25 cellular contexts compared by ENCODE assay signal in genomic region chr14:86739761-86740160, GRCh38.
"Had no signal": no experiment of that assay in that cellular context is flagged by ENCODE, and none has a peak within 500 bp of the region (broad histone marks: within the 10 kb centered on the region; RNA-seq: fewer than 3 reads in every experiment).

No MANE protein-coding gene starts in this region.

- H3K36me3 Mint-ChIP-seq: activated naive CD4-positive, alpha-beta T cell treated with anti-CD3 and anti-CD28 coated beads, Interleukin-2, amount 10 ng/mL, durations not matched to agents 7 days and 5 days; brain had no signal

- H3K4me3 Mint-ChIP-seq: activated naive CD4-positive, alpha-beta T cell treated with anti-CD3 and anti-CD28 coated beads, Interleukin-2, amount 10 ng/mL, durations not matched to agents 7 days and 5 days; activated naive CD8-positive, alpha-beta T cell treated with anti-CD3 and anti-CD28 coated beads, Interleukin-2, amount 50 U/mL, for 24 hours; brain; central memory CD8-positive, alpha-beta T cell; nephron had no signal

- H3K9ac ChIP-seq: parathyroid adenoma had no signal

- DNase-seq: activated CD4-positive, CD25-positive, alpha-beta regulatory T cell treated with anti-CD3 and anti-CD28 coated beads, Interleukin-2, amount 50 U/mL, for 72 hours; activated CD8-positive, alpha-beta memory T cell treated with anti-CD3 and anti-CD28 coated beads for 24 hours; activated CD8-positive, alpha-beta memory T cell treated with anti-CD3 and anti-CD28 coated beads, Interleukin-2, amount 50 U/mL, for 48 hours; activated effector memory CD4-positive, alpha-beta T cell treated with Interleukin-2 at 50 U/mL for 16 hours; activated naive CD4-positive, alpha-beta T cell treated with anti-CD3 and anti-CD28 coated beads, Interleukin-2, amount 10 ng/mL, durations not matched to agents 7 days and 5 days; activated naive CD8-positive, alpha-beta T cell treated with anti-CD3 and anti-CD28 coated beads, Interleukin-2, amount 50 U/mL, for 24 hours; activated T-cell treated with anti-CD3 and anti-CD28 coated beads, Interleukin-2, amount 50 U/mL, for 48 hours; anterior cingulate cortex; midbrain; sigmoid colon; stimulated activated naive CD8-positive, alpha-beta T cell treated with anti-CD3 and anti-CD28 coated beads, Interleukin-15, Interleukin-2, amounts not matched to agents 100 U/mL and 50 U/mL, for 24 hours; substantia nigra; T-helper 2 cell; tibial artery had no signal

- H3K4me3 ChIP-seq: coronary artery, lung, sigmoid colon, tibial artery had no signal

- H3K27ac Mint-ChIP-seq: activated naive CD4-positive, alpha-beta T cell treated with anti-CD3 and anti-CD28 coated beads, Interleukin-2, amount 10 ng/mL, durations not matched to agents 7 days and 5 days; activated naive CD8-positive, alpha-beta T cell treated with anti-CD3 and anti-CD28 coated beads, Interleukin-2, amount 50 U/mL, for 24 hours; brain; nephron had no signal

- H3K4me1 ChIP-seq: parathyroid adenoma, sigmoid colon, tibial artery had no signal

- ATAC-seq: activated naive CD8-positive, alpha-beta T cell treated with anti-CD3 and anti-CD28 coated beads, Interleukin-2, amount 50 U/mL, for 24 hours; esophagus mucosa; stimulated activated naive CD8-positive, alpha-beta T cell treated with anti-CD3 and anti-CD28 coated beads, Interleukin-15, Interleukin-2, amounts not matched to agents 100 U/mL and 50 U/mL, for 24 hours had no signal

- H3K9me3 ChIP-seq: sigmoid colon, tibial artery had no signal

- H3K27ac ChIP-seq: coronary artery, parathyroid adenoma, sigmoid colon, tibial artery, VCaP had no signal

- H3K9me3 Mint-ChIP-seq: activated naive CD4-positive, alpha-beta T cell treated with anti-CD3 and anti-CD28 coated beads, Interleukin-2, amount 10 ng/mL, durations not matched to agents 7 days and 5 days; activated naive CD8-positive, alpha-beta T cell treated with anti-CD3 and anti-CD28 coated beads, Interleukin-2, amount 50 U/mL, for 24 hours had no signal

- H3K27me3 Mint-ChIP-seq: activated naive CD4-positive, alpha-beta T cell treated with anti-CD3 and anti-CD28 coated beads, Interleukin-2, amount 10 ng/mL, durations not matched to agents 7 days and 5 days; activated naive CD8-positive, alpha-beta T cell treated with anti-CD3 and anti-CD28 coated beads, Interleukin-2, amount 50 U/mL, for 24 hours; brain; central memory CD8-positive, alpha-beta T cell had no signal

- H3K4me1 Mint-ChIP-seq: activated naive CD4-positive, alpha-beta T cell treated with anti-CD3 and anti-CD28 coated beads, Interleukin-2, amount 10 ng/mL, durations not matched to agents 7 days and 5 days; activated naive CD8-positive, alpha-beta T cell treated with anti-CD3 and anti-CD28 coated beads, Interleukin-2, amount 50 U/mL, for 24 hours; brain; central memory CD8-positive, alpha-beta T cell; nephron had no signal

- H3K27me3 ChIP-seq: sigmoid colon, tibial artery had no signal

- FAIRE-seq: endometrium, islet of Langerhans, urothelium cell line had no signal

- H3K36me3 ChIP-seq: sigmoid colon, tibial artery had no signal
